Comparison of ENCODE assay signal across 1 cellular context in genomic region chr3:46578973-46579755, GRCh38.
TF ChIP-seq lines count a peak whose summit lies in the region.

No MANE protein-coding gene starts in this region.

TF ChIP-seq in HepG2, 621 proteins besides CTCF, POLR2A, EP300 and RAD21 (continued from another document and continues in another):
- TF ChIP-seq GMEB1 (CRISPR knock-in tag; IDR thresholded peaks at IDR 0.05; ENCODE audit: borderline replicate concordance) (no peak), ATF2 (CRISPR knock-in tag; IDR thresholded peaks at IDR 0.05) (0 out of 2 replicates have a peak, but pooled peaks have one; percentile 14), KDM6A (CRISPR knock-in tag; IDR thresholded peaks at IDR 0.05; ENCODE audit: low read depth) (no peak), TGIF2 (CRISPR knock-in tag; IDR thresholded peaks at IDR 0.05) (no peak), RERE (CRISPR knock-in tag; IDR thresholded peaks at IDR 0.05; ENCODE audit: low read depth) (no peak), DBP (CRISPR knock-in tag; IDR thresholded peaks at IDR 0.05; ENCODE audit: not compliant biosample characterization) (no peak), ZNF292 (CRISPR knock-in tag; IDR thresholded peaks at IDR 0.05; ENCODE audit: borderline replicate concordance, low read depth) (no peak), ZNF776 (CRISPR knock-in tag; IDR thresholded peaks at IDR 0.05) (no peak), TAF15 (IDR thresholded peaks at IDR 0.05; ENCODE audit: low read depth, low read length, poor library complexity, severe bottlenecking) (no peak), ZNF10 (CRISPR knock-in tag; IDR thresholded peaks at IDR 0.05; ENCODE audit: borderline replicate concordance, low read depth) (no peak), ZNF232 (CRISPR knock-in tag; IDR thresholded peaks at IDR 0.05; ENCODE audit: borderline replicate concordance) (no peak), YEATS2 (CRISPR knock-in tag; IDR thresholded peaks at IDR 0.05; ENCODE audit: borderline replicate concordance) (no peak), HOXA5 (CRISPR knock-in tag; IDR thresholded peaks at IDR 0.05) (no peak), ZNF557 (CRISPR knock-in tag; IDR thresholded peaks at IDR 0.05) (no peak), MAF1 (CRISPR knock-in tag; IDR thresholded peaks at IDR 0.05; ENCODE audit: borderline replicate concordance) (no peak), IKZF4 (CRISPR knock-in tag; IDR thresholded peaks at IDR 0.05; ENCODE audit: borderline replicate concordance, low read depth, not compliant biosample characterization) (no peak), ZNF792 (CRISPR knock-in tag; IDR thresholded peaks at IDR 0.05) (0 out of 2 replicates have a peak, but pooled peaks have one; percentile 35), KAT8 (CRISPR knock-in tag; IDR thresholded peaks at IDR 0.05) (peak; percentile 48; the same call in 1 of the 2 replicates), ZNF337 (CRISPR knock-in tag; IDR thresholded peaks at IDR 0.05; ENCODE audit: borderline replicate concordance, low read depth) (no peak), TARDBP (CRISPR knock-in tag; IDR thresholded peaks at IDR 0.05) (peak; percentile 43; the same call in 1 of the 2 replicates), ZFY (CRISPR knock-in tag; IDR thresholded peaks at IDR 0.05) (peak; percentile 47; the same call in 1 of the 2 replicates), PCBP2 (optimal IDR thresholded peaks at IDR 0.05; ENCODE audit: low read depth, low read length, poor library complexity, severe bottlenecking) (no peak), RELA (CRISPR knock-in tag; IDR thresholded peaks at IDR 0.05) (no peak), GZF1 (CRISPR knock-in tag; IDR thresholded peaks at IDR 0.05) (no peak), KDM5A (IDR thresholded peaks at IDR 0.05; ENCODE audit: borderline replicate concordance, low read length) (no peak), ZNF556 (CRISPR knock-in tag; IDR thresholded peaks at IDR 0.05; ENCODE audit: borderline replicate concordance) (no peak), SOX5 (CRISPR knock-in tag; IDR thresholded peaks at IDR 0.05; ENCODE audit: borderline replicate concordance) (peak; percentile 98), ZNF34 (CRISPR knock-in tag; IDR thresholded peaks at IDR 0.05; ENCODE audit: borderline replicate concordance) (no peak), MTA1 (CRISPR knock-in tag; IDR thresholded peaks at IDR 0.05; ENCODE audit: borderline replicate concordance) (no peak), ZNF225 (CRISPR knock-in tag; IDR thresholded peaks at IDR 0.05) (no peak), ZNF282 (IDR thresholded peaks at IDR 0.05; ENCODE audit: partially characterized antibody) (no peak), NR2F6 (IDR thresholded peaks at IDR 0.05) (peak; percentile 53), NR2F6 (CRISPR knock-in tag; IDR thresholded peaks at IDR 0.05) (peak; percentile 67), IRF9 (CRISPR knock-in tag; IDR thresholded peaks at IDR 0.05; ENCODE audit: borderline replicate concordance) (no peak), ZNF549 (CRISPR knock-in tag; IDR thresholded peaks at IDR 0.05) (no peak), XRCC5 (optimal IDR thresholded peaks at IDR 0.05; ENCODE audit: low read length) (no peak), CENPT (CRISPR knock-in tag; IDR thresholded peaks at IDR 0.05; ENCODE audit: low read depth) (no peak), ZSCAN30 (CRISPR knock-in tag; IDR thresholded peaks at IDR 0.05) (no peak), ZNF687 (CRISPR knock-in tag; IDR thresholded peaks at IDR 0.05) (peak; percentile 79), ELF4 (CRISPR knock-in tag; IDR thresholded peaks at IDR 0.05; ENCODE audit: borderline replicate concordance) (no peak), ZNF550 (CRISPR knock-in tag; IDR thresholded peaks at IDR 0.05; ENCODE audit: borderline replicate concordance) (no peak), NBN (conservative IDR thresholded peaks at IDR 0.05) (no peak), GRHL1 (CRISPR knock-in tag; conservative IDR thresholded peaks at IDR 0.05) (no peak)
- TF ChIP-seq, protein P1, sequence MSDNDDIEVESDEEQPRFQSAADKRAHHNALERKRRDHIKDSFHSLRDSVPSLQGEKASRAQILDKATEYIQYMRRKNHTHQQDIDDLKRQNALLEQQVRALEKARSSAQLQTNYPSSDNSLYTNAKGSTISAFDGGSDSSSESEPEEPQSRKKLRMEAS (IDR thresholded peaks at IDR 0.05), result peak; percentile 59
- TF ChIP-seq, protein P2, sequence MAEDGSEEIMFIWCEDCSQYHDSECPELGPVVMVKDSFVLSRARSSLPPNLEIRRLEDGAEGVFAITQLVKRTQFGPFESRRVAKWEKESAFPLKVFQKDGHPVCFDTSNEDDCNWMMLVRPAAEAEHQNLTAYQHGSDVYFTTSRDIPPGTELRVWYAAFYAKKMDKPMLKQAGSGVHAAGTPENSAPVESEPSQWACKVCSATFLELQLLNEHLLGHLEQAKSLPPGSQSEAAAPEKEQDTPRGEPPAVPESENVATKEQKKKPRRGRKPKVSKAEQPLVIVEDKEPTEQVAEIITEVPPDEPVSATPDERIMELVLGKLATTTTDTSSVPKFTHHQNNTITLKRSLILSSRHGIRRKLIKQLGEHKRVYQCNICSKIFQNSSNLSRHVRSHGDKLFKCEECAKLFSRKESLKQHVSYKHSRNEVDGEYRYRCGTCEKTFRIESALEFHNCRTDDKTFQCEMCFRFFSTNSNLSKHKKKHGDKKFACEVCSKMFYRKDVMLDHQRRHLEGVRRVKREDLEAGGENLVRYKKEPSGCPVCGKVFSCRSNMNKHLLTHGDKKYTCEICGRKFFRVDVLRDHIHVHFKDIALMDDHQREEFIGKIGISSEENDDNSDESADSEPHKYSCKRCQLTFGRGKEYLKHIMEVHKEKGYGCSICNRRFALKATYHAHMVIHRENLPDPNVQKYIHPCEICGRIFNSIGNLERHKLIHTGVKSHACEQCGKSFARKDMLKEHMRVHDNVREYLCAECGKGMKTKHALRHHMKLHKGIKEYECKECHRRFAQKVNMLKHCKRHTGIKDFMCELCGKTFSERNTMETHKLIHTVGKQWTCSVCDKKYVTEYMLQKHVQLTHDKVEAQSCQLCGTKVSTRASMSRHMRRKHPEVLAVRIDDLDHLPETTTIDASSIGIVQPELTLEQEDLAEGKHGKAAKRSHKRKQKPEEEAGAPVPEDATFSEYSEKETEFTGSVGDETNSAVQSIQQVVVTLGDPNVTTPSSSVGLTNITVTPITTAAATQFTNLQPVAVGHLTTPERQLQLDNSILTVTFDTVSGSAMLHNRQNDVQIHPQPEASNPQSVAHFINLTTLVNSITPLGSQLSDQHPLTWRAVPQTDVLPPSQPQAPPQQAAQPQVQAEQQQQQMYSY (CRISPR knock-in tag; IDR thresholded peaks at IDR 0.05), result no peak
